9 cellular contexts compared by ENCODE assay signal in the genomic region with DNA sequence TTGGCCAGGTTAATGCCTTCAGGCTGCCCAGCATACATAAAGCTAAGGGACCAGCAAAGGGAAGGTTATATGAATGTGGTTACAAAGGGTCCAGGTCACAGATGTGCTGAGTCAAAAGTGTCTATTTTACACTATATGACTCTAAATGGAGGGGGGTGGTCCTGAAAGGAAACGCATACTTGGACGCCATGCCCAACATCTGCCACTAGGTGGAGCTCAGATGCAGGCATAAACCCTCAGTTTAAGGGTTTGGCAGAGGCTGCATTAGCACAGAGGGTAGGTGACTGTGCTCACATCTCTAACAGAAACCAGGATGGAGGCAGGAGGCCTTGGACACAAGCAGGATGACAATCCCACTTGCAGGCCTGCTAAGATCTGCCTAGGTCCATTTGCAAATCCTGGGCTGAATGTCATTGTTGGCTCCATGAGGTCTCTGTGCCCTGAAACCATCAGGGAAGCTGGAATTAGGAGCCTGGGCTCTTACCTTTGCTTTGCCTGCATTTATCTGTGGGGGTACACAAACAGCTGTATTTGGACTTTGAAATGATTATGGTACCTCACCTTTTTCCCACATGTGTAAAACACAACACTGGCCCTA. TPM values are rescaled to one million over a fixed set of nuclear protein-coding genes. Genes with fewer than 3 reads are reported as not detected.
DNase-seq lines count a peak whose midpoint lies in the region; ATAC-seq, FAIRE-seq and TF ChIP-seq lines count a peak whose summit lies in the region.
"Had no signal": no experiment of that assay in that cellular context is flagged by ENCODE, and none has a peak within 500 bp of the region (broad histone marks: within the 10 kb centered on the region; RNA-seq: fewer than 3 reads in every experiment).

No MANE protein-coding gene starts in this region.

- H3K4me1 ChIP-seq in GM23248 (ENCODE audit: insufficient read depth) = no peaks in the 10 kb centered on the region
- no peaks in the 10 kb centered on the region for H3K4me1 ChIP-seq in astrocyte (ENCODE audit: insufficient read depth, low read length)

- H3K9me2 ChIP-seq in GM23248 (ENCODE audit: insufficient read depth) = no peaks in the 10 kb centered on the region

- H3K4me3 ChIP-seq in GM23248 (no peak overlapping the region), astrocyte (ENCODE audit: insufficient read depth, low read depth, low read length) (no peak overlapping the region)

- no peak for FAIRE-seq in astrocyte (lab: Jason Lieb, UNC)

- peak; percentile 98 for TF ChIP-seq CTCF in astrocyte (IDR thresholded peaks at IDR 0.05; ENCODE audit: insufficient read depth, low read depth, low read length)

- H3K9me3 Mint-ChIP-seq in astrocyte (ENCODE audit: unreplicated experiment) = no peaks in the 10 kb centered on the region
- H3K9me3 Mint-ChIP-seq: dendritic cell treated with granulocyte-macrophage colony-stimulating factor and Interleukin-4, amounts not matched to agents 40 ng/mL and 50 ng/mL, for 4 days had no signal

- ATAC-seq in GM19452 (IDR thresholded peaks at IDR 0.05; ENCODE audit: unreplicated experiment) = no peak

- no peak overlapping the region for H2AFZ ChIP-seq in GM23248
- H2AFZ ChIP-seq in astrocyte (ENCODE audit: low read depth, low read length) = no peak overlapping the region

- in situ Hi-C loops in GM23248 (cut with MboI) = loop anchor here (10.0 to 25.0 kb wide), 3 partner anchors 243 to 1294 kb away; no protein-coding TSS in a partner anchor

- H3K36me3 Mint-ChIP-seq in astrocyte (ENCODE audit: low read depth, unreplicated experiment) = no peaks in the 10 kb centered on the region

- H3K27me3 ChIP-seq in GM23248 (replicated peaks; ENCODE audit: insufficient read depth) = no peaks in the 10 kb centered on the region
- peaks cover 30% of the 10 kb centered on the region for H3K27me3 ChIP-seq in astrocyte (ENCODE audit: insufficient read depth, low read length)

- no peak overlapping the region for H3K27ac ChIP-seq in GM23248
- no peak overlapping the region for H3K27ac ChIP-seq in astrocyte (ENCODE audit: low read depth, low read length)

- H3K79me2 ChIP-seq in GM23248 (ENCODE audit: insufficient read depth) (no peaks in the 10 kb centered on the region), astrocyte (ENCODE audit: insufficient read depth, low read length) (no peaks in the 10 kb centered on the region)

- 0 out of 2 replicates have a peak, but pooled peaks cover 7% of the 10 kb centered on the region for H3F3A ChIP-seq in GM23248 (ENCODE audit: insufficient read depth)

- H3K4me2 ChIP-seq in GM23248 (ENCODE audit: unreplicated experiment) (no peak overlapping the region), astrocyte (ENCODE audit: low read length) (no peak overlapping the region)

- H3K9ac ChIP-seq in GM23248 (no peak overlapping the region), astrocyte (ENCODE audit: low read length) (no peak overlapping the region)

- no peaks in the 10 kb centered on the region for H3K9me3 ChIP-seq in GM23248 (ENCODE audit: low read depth)
- H3K9me3 ChIP-seq in astrocyte (ENCODE audit: insufficient read depth, low read depth, low read length) = no peaks in the 10 kb centered on the region

- H3K4me3 Mint-ChIP-seq in astrocyte (ENCODE audit: unreplicated experiment) = no peak overlapping the region
- H3K4me3 Mint-ChIP-seq: dendritic cell treated with granulocyte-macrophage colony-stimulating factor and Interleukin-4, amounts not matched to agents 40 ng/mL and 50 ng/mL, for 4 days had no signal

- H3K27ac Mint-ChIP-seq in astrocyte (ENCODE audit: unreplicated experiment) = no peak overlapping the region
- H3K27ac Mint-ChIP-seq: dendritic cell treated with granulocyte-macrophage colony-stimulating factor and Interleukin-4, amounts not matched to agents 40 ng/mL and 50 ng/mL, for 4 days had no signal

- DNase-seq in DMS114 treated with DMSO at 0.1 percent for 48 hours (lab: John Stamatoyannopoulos, UW; ENCODE audit: unreplicated experiment) (peak; percentile 40), GM23248 (peak; percentile 83), NCI-H128 (lab: John Stamatoyannopoulos, UW; ENCODE audit: unreplicated experiment) (peak; percentile 27), T-helper 9 cell (peak; percentile 41), astrocyte (ENCODE audit: low read depth) (peak; percentile 45), iPS DF 19.7 (ENCODE audit: low read depth, low spot score) (peak; percentile 56), smooth muscle cell of the brain vasculature (ENCODE audit: low read depth, low spot score) (peak; percentile 64)

- H4K20me1 ChIP-seq in GM23248 (ENCODE audit: insufficient read depth) (no peaks in the 10 kb centered on the region), astrocyte (ENCODE audit: insufficient read depth, low read length) (no peaks in the 10 kb centered on the region)

- peaks cover 15% of the 10 kb centered on the region for H3K27me3 Mint-ChIP-seq in astrocyte (ENCODE audit: low read depth, unreplicated experiment)

- no peaks in the 10 kb centered on the region for H3K36me3 ChIP-seq in GM23248 (ENCODE audit: low read depth)
- H3K36me3 ChIP-seq in astrocyte (ENCODE audit: insufficient read depth, low read length) = no peaks in the 10 kb centered on the region

- H3K4me1 Mint-ChIP-seq in astrocyte (ENCODE audit: low read depth, unreplicated experiment) = peaks cover 19% of the 10 kb centered on the region

- 3% methylated on average over 2 of the region's 2 CpGs for WGBS in GM23248 (ENCODE audit: low coverage in 1 of 2, low lambda C conversion rate in 2 of 2, missing lambda C conversion rate in 2 of 2), 2 experiments

RNA-seq across cellular contexts. Expression of a gene that starts 55.8 kb away (rescaled TPM):
- 9.6 and 13.4 TPM in 2 replicates for total RNA-seq in GM23248 (2014; rRNA removed; shearing (Covaris generic))
- polyA plus RNA-seq in GM23248 (2016; fragmentation: Nextera tagmentation; extraction: Ambion mirVana) = 7.0 and 7.9 TPM in 2 replicates
- total RNA-seq in astrocyte = 26.6 and 28.9 TPM in 2 replicates

Comparison
In these comparisons a context has a peak if more than half of its experiments do, and no peak if none do; other contexts are left out.
1. DNase-seq: peak in every context shown above with its lines; median percentile 83 in GM23248; 64 in smooth muscle cell of the brain vasculature; 56 in iPS DF 19.7; 45 in astrocyte; 41 in T-helper 9 cell; 40 in DMS114 treated with DMSO at 0.1 percent for 48 hours; 27 in NCI-H128.